25 cellular contexts compared by ENCODE assay signal in genomic region chr6:1244278-1244677, GRCh38.
DNase-seq lines count a peak whose midpoint lies in the region; ATAC-seq, FAIRE-seq and TF ChIP-seq lines count a peak whose summit lies in the region.
"Had no signal": no experiment of that assay in that cellular context is flagged by ENCODE, and none has a peak within 500 bp of the region (broad histone marks: within the 10 kb centered on the region; RNA-seq: fewer than 3 reads in every experiment).

No MANE protein-coding gene starts in this region.

- no peak overlapping the region for H4K8ac ChIP-seq in trophoblast cell (ENCODE audit: low read depth, low read length)

- DNase-seq in HepG2 (ENCODE audit: low spot score) (no peak), right lobe of liver (no peak), K562 (ENCODE audit: extremely low read depth in 1 of 4, low spot score in 3 of 4) (no peak), trophoblast cell (no peak), GM10266 (ENCODE audit: extremely low spot score) (no peak), iPS-NIHi7 (ENCODE audit: extremely low spot score) (no peak), globus pallidus (ENCODE audit: low spot score) (no peak)
- DNase-seq: ACHN; BE2C; C1 segment of cervical spinal cord; CD4-positive, alpha-beta memory T cell; CD4-positive, CD25-positive, alpha-beta regulatory T cell; CD8-positive, alpha-beta memory T cell; COR-L47; DMS 273 treated with DMSO at 0.1 percent for 48 hours; DMS153; DMS53; DMS79; DND-41; EL; GDM1 had no signal

- no peak overlapping the region for H2BK5ac ChIP-seq in trophoblast cell (ENCODE audit: low read depth, low read length, poor library complexity)

- H3K4me3 ChIP-seq in HepG2 (replicated peaks in 1 of 3; ENCODE audit: insufficient read depth in 1 of 3, low read depth in 2 of 3, low read length in 3 of 3) (no peak overlapping the region), right lobe of liver (no peak overlapping the region), K562 (no peak overlapping the region), trophoblast cell (ENCODE audit: low read depth, low read length) (peak overlapping the region; percentile 20)
- H3K4me3 ChIP-seq: BLaER1 had no signal

- no peak overlapping the region for H3K4me2 ChIP-seq in HepG2 (ENCODE audit: low read depth, low read length)
- H3K4me2 ChIP-seq in K562 (ENCODE audit: insufficient read depth, low read length): no peak overlapping the region
- H3K4me2 ChIP-seq in trophoblast cell (ENCODE audit: low read length): no peak overlapping the region
- H3K4me2 ChIP-seq: BLaER1 had no signal

- TF ChIP-seq POLR2A in HepG2 (IDR thresholded peaks at IDR 0.05; ENCODE audit: insufficient read depth in 1 of 2, low read depth in 2 of 2, low read length in 2 of 2) (no peak), right lobe of liver (IDR thresholded peaks at IDR 0.05) (no peak), K562 (conservative IDR thresholded peaks at IDR 0.05) (no peak)

- H3K23ac ChIP-seq in trophoblast cell (ENCODE audit: low read length): no peak overlapping the region

- TF ChIP-seq EP300 in HepG2 (IDR thresholded peaks at IDR 0.05; ENCODE audit: low read depth in 2 of 2, low read length in 2 of 2) (no peak), HepG2 (CRISPR knock-in tag; IDR thresholded peaks at IDR 0.05; ENCODE audit: borderline replicate concordance) (no peak), K562 (IDR thresholded peaks at IDR 0.05; ENCODE audit: low read length) (no peak)

- H3K27me3 ChIP-seq in HepG2 (ENCODE audit: control insufficient read depth in 1 of 2, insufficient read depth in 2 of 2, low read length in 2 of 2): no peaks in the 10 kb centered on the region
- H3K27me3 ChIP-seq in right lobe of liver: no peaks in the 10 kb centered on the region
- peaks cover 3 to 21% of the 10 kb centered on the region in 2 experiments for H3K27me3 ChIP-seq in K562 (ENCODE audit: control insufficient read depth in 2 of 2, insufficient read depth in 2 of 2, low read length in 2 of 2)
- H3K27me3 ChIP-seq in trophoblast cell (ENCODE audit: insufficient read depth, low read length): no peaks in the 10 kb centered on the region
- H3K27me3 ChIP-seq: BLaER1 had no signal

- no peak overlapping the region for H2AK5ac ChIP-seq in trophoblast cell (ENCODE audit: low read length)

- CTCF ChIA-PET in HepG2 (lab: Yijun Ruan, JAX; ENCODE audit: low intra/inter-chr PET ratio, low total read pairs) (no interaction called here), K562 (lab: Yijun Ruan, JAX; ENCODE audit: low intra/inter-chr PET ratio) (no interaction called here)

- no peak for ATAC-seq in HepG2
- no peak for ATAC-seq in right lobe of liver
- no peak for ATAC-seq in K562

- FAIRE-seq in HepG2 (lab: Jason Lieb, UNC) (no peak), K562 (lab: Jason Lieb, UNC) (no peak)
- FAIRE-seq: GM12891, GM19239 had no signal

- H3K14ac ChIP-seq in trophoblast cell (ENCODE audit: low read length): no peak overlapping the region

- H2AFZ ChIP-seq in HepG2 (ENCODE audit: low read length): no peak overlapping the region
- H2AFZ ChIP-seq in K562 (ENCODE audit: low read depth, low read length): no peak overlapping the region
- H2AFZ ChIP-seq in trophoblast cell (ENCODE audit: insufficient read depth, low read length, poor library complexity): no peak overlapping the region

- no peak overlapping the region for H3K27ac ChIP-seq in HepG2 (ENCODE audit: extremely low read length, insufficient read depth, low read length)
- H3K27ac ChIP-seq in right lobe of liver: no peak overlapping the region
- H3K27ac ChIP-seq in K562 (ENCODE audit: extremely low read depth, low read depth, low read length): no peak overlapping the region
- H3K27ac ChIP-seq in trophoblast cell (ENCODE audit: low read depth, low read length): no peak overlapping the region
- H3K27ac ChIP-seq: 22Rv1, BLaER1 had no signal

- H4K20me1 ChIP-seq in HepG2 (ENCODE audit: insufficient read depth, low read length) (no peaks in the 10 kb centered on the region), K562 (replicated peaks; ENCODE audit: control insufficient read depth, insufficient read depth, low read length) (no peaks in the 10 kb centered on the region)
- H4K20me1 ChIP-seq: BLaER1 had no signal

- in situ Hi-C loops in HepG2 (cut with HindIII; ENCODE audit: extremely low pct_ligation_motif_present, low pct_unique_long_range_greater_than_20kb) (no loop called here), K562 (cut with MboI) (no loop called here)

- H3K4me1 ChIP-seq in HepG2 (ENCODE audit: insufficient read depth, low read length): peaks cover 8% of the 10 kb centered on the region
- H3K4me1 ChIP-seq in right lobe of liver: no peaks in the 10 kb centered on the region
- H3K4me1 ChIP-seq in K562 (replicated peaks in 1 of 2; ENCODE audit: control insufficient read depth in 2 of 2, insufficient read depth in 2 of 2, low read length in 2 of 2): no peaks in the 10 kb centered on the region
- no peaks in the 10 kb centered on the region for H3K4me1 ChIP-seq in trophoblast cell (ENCODE audit: control insufficient read depth in 1 of 2, insufficient read depth in 2 of 2, low read length in 2 of 2)
- H3K4me1 ChIP-seq: BE2C, BLaER1 had no signal

- no peaks in the 10 kb centered on the region for H3K9me1 ChIP-seq in K562 (ENCODE audit: control insufficient read depth, insufficient read depth, low read length)

- no peak overlapping the region for H3K18ac ChIP-seq in trophoblast cell (ENCODE audit: low read length)

- H3K9ac ChIP-seq in HepG2 (ENCODE audit: insufficient read depth, low read depth, low read length): no peak overlapping the region
- H3K9ac ChIP-seq in K562 (ENCODE audit: insufficient read depth in 1 of 2, low read depth in 2 of 2, low read length in 2 of 2): no peak overlapping the region
- H3K9ac ChIP-seq in trophoblast cell (ENCODE audit: low read length): no peak overlapping the region
- H3K9ac ChIP-seq: BLaER1 had no signal

- no peak overlapping the region for H4K91ac ChIP-seq in trophoblast cell (ENCODE audit: low read depth, low read length)

- no peak for TF ChIP-seq RAD21 in HepG2 (CRISPR knock-in tag; IDR thresholded peaks at IDR 0.05)
- TF ChIP-seq RAD21 in K562 (CRISPR knock-in tag; conservative IDR thresholded peaks at IDR 0.05 in 1 of 2, IDR thresholded peaks at IDR 0.05 in 1 of 2): no peak

- no peak overlapping the region for H2BK12ac ChIP-seq in trophoblast cell (ENCODE audit: low read length)

- POLR2A ChIA-PET in HepG2 (lab: Yijun Ruan, JAX) (interaction anchor here (1.7 to 3.3 kb wide), 2 partner anchors 19 to 68 kb away, joined by 5 to 9 read pairs; partner anchors contain the start of gene FOXQ1), K562 (lab: Yijun Ruan, JAX) (no interaction called here)

- H3K4ac ChIP-seq in trophoblast cell (ENCODE audit: low read depth, low read length): no peak overlapping the region

- no peak for TF ChIP-seq CTCF in HepG2 (CRISPR knock-in tag; IDR thresholded peaks at IDR 0.05)
- TF ChIP-seq CTCF in right lobe of liver (IDR thresholded peaks at IDR 0.05): no peak
- TF ChIP-seq CTCF in K562 (IDR thresholded peaks at IDR 0.05 in 2 of 3, conservative IDR thresholded peaks at IDR 0.05 in 1 of 3; ENCODE audit: insufficient read depth in 2 of 3, low read depth in 1 of 3, low read length in 3 of 3): no peak
- TF ChIP-seq CTCF in GM10266 (IDR thresholded peaks at IDR 0.05; ENCODE audit: control insufficient read depth, insufficient read depth, low read depth, missing control alignments): no peak

- H3K79me1 ChIP-seq in trophoblast cell (ENCODE audit: low read length): no peaks in the 10 kb centered on the region

- no peaks in the 10 kb centered on the region for H3K79me2 ChIP-seq in HepG2 (ENCODE audit: insufficient read depth, low read length)
- H3K79me2 ChIP-seq in K562 (ENCODE audit: control insufficient read depth, insufficient read depth, low read length): no peaks in the 10 kb centered on the region
- H3K79me2 ChIP-seq in trophoblast cell (ENCODE audit: control insufficient read depth, insufficient read depth, low read length, poor library complexity): no peaks in the 10 kb centered on the region

- no peak overlapping the region for H2BK120ac ChIP-seq in trophoblast cell (ENCODE audit: insufficient read depth, low read length, poor library complexity)

- H3K9me3 ChIP-seq in HepG2 (ENCODE audit: low read length): no peaks in the 10 kb centered on the region
- H3K9me3 ChIP-seq in right lobe of liver: no peaks in the 10 kb centered on the region
- H3K9me3 ChIP-seq in K562 (replicated peaks; ENCODE audit: control insufficient read depth, insufficient read depth, low read depth, low read length): no peaks in the 10 kb centered on the region
- H3K9me3 ChIP-seq in trophoblast cell (ENCODE audit: insufficient read depth, low read depth, low read length): peaks cover 3% of the 10 kb centered on the region
- H3K9me3 ChIP-seq: BE2C, BLaER1 had no signal

- 94% methylated on average over 5 of the region's 5 CpGs for WGBS in HepG2 (ENCODE audit: low lambda C conversion rate)
- 58% methylated on average over 5 of the region's 5 CpGs for WGBS in right lobe of liver (ENCODE audit: insufficient coverage, low coverage, low lambda C conversion rate, missing lambda C conversion rate)
- WGBS in K562 (ENCODE audit: insufficient coverage, low coverage, missing lambda C conversion rate): 0% methylated on average over 5 of the region's 5 CpGs
- no CpG with 5 or more reads among the region's 5 CpGs for WGBS in trophoblast cell (ENCODE audit: extremely low coverage, insufficient coverage, insufficient read length)

- BruUV-seq in HepG2 (replicated peaks; lab: Mats Ljungman, UMichigan) (no TSS peak), K562 (replicated peaks; lab: Mats Ljungman, UMichigan) (no TSS peak)

- intact Hi-C loops in HepG2 (cut with micrococcal nuclease; ENCODE audit: unreplicated experiment): no loop called here
- intact Hi-C loops in right lobe of liver (cut with DNase I): no loop called here
- intact Hi-C loops in K562 (cut with micrococcal nuclease): no loop called here

- H3K36me3 ChIP-seq in HepG2 (replicated peaks in 1 of 2; ENCODE audit: control insufficient read depth in 1 of 2, insufficient read depth in 2 of 2, low read length in 2 of 2) (no peaks in the 10 kb centered on the region), right lobe of liver (no peaks in the 10 kb centered on the region), K562 (ENCODE audit: control insufficient read depth, insufficient read depth, low read length) (no peaks in the 10 kb centered on the region), trophoblast cell (ENCODE audit: control insufficient read depth in 1 of 2, insufficient read depth in 2 of 2, low read length in 2 of 2) (no peaks in the 10 kb centered on the region)
- H3K36me3 ChIP-seq: BE2C, BLaER1 had no signal

- H4K12ac ChIP-seq in trophoblast cell (ENCODE audit: low read depth, low read length): no peak overlapping the region

TF ChIP-seq in HepG2, 621 proteins besides CTCF, POLR2A, EP300 and RAD21 (continues in another document):
- TF ChIP-seq TGIF2 (CRISPR knock-in tag; IDR thresholded peaks at IDR 0.05) (no peak), RBM22 (optimal IDR thresholded peaks at IDR 0.05; ENCODE audit: low read length) (no peak), MAFF (IDR thresholded peaks at IDR 0.05; ENCODE audit: low read depth, low read length) (peak; percentile 76)

TF ChIP-seq in K562, 482 proteins besides CTCF, POLR2A, EP300 and RAD21 (continues in another document):
- peak; percentile 20; the same call in 1 of the 2 replicates for TF ChIP-seq MAFF (IDR thresholded peaks at IDR 0.05; ENCODE audit: low read length)
- peak; percentile 61 for TF ChIP-seq ZNF316 (IDR thresholded peaks at IDR 0.05)
- TF ChIP-seq MAFG (tag; conservative IDR thresholded peaks at IDR 0.05): 0 out of 2 replicates have a peak, but pooled peaks have one; percentile 21

Comparison
In these comparisons a context has a peak if more than half of its experiments do, and no peak if none do; other contexts are left out.
1. Of the 241 proteins assayed by ChIP-seq in both HepG2 and K562: peak only in HepG2: MAFK; only in K562: MAFG; in both: MAFF; in neither: 238.